8 cellular contexts compared by ENCODE assay signal in genomic region chr20:17531537-17532025, GRCh38. TPM values are rescaled to one million over a fixed set of nuclear protein-coding genes. Genes with fewer than 3 reads are reported as not detected.
DNase-seq lines count a peak whose midpoint lies in the region; ATAC-seq and TF ChIP-seq lines count a peak whose summit lies in the region.

No MANE protein-coding gene starts in this region.

- in situ Hi-C loops in astrocyte of the cerebellum (cut with HindIII; ENCODE audit: low sequenced_read_pairs): no loop called here

- H3K4me1 ChIP-seq in right atrium auricular region (peaks cover 0 to 9% of the 10 kb centered on the region in 2 donors), lung (ENCODE audit: control insufficient read depth in 2 of 2, insufficient read depth in 2 of 2, low read length in 2 of 2) (peaks cover 0 to 7% of the 10 kb centered on the region in 2 donors), vagina (peaks cover 20% of the 10 kb centered on the region)

- no peak for DNase-seq in right atrium auricular region (ENCODE audit: low spot score)
- no peak for DNase-seq in cardiac septum (ENCODE audit: low spot score)
- DNase-seq in astrocyte of the cerebellum (ENCODE audit: low read depth): no peak
- DNase-seq in lung (ENCODE audit: low spot score): no peak
- DNase-seq in vagina (ENCODE audit: extremely low spot score in 2 of 2): no peak
- no peak for DNase-seq in mucosa of gallbladder (ENCODE audit: low spot score)

- no peaks in the 10 kb centered on the region for H3K27me3 ChIP-seq in right atrium auricular region
- no peaks in the 10 kb centered on the region for H3K27me3 ChIP-seq in lung (ENCODE audit: control insufficient read depth, insufficient read depth)
- no peaks in the 10 kb centered on the region for H3K27me3 ChIP-seq in vagina

- 34 to 37% methylated on average over 10 of the region's 10 CpGs for WGBS in lung, 2 donors

- H3K4me3 ChIP-seq in right atrium auricular region (peak overlapping the region; percentile 42 to 57), astrocyte of the cerebellum (ENCODE audit: low read depth, low read length) (peak overlapping the region; percentile 40), lung (peak overlapping the region; percentile 65), vagina (peak overlapping the region; percentile 46 to 49)

- intact Hi-C loops in cardiac septum (cut with DNase I) (loop anchor here (10.0 kb wide), 2 partner anchors 403 to 463 kb away; no protein-coding TSS in a partner anchor), vagina (cut with DNase I) (loop anchor here (10.0 kb wide), 2 partner anchors 153 to 363 kb away; partner anchors contain the start of gene RRBP1)

- no peaks in the 10 kb centered on the region for H3K9me3 ChIP-seq in right atrium auricular region
- H3K9me3 ChIP-seq in lung (ENCODE audit: control insufficient read depth in 2 of 2, insufficient read depth in 1 of 2, low read length in 1 of 2): no peaks in the 10 kb centered on the region
- H3K9me3 ChIP-seq in vagina: no peaks in the 10 kb centered on the region

- ATAC-seq in lung (ENCODE audit: insufficient read depth, low FRiP score) (no peak), HG03039 (IDR thresholded peaks at IDR 0.05; ENCODE audit: unreplicated experiment) (no peak), GM21529 (IDR thresholded peaks at IDR 0.05; ENCODE audit: unreplicated experiment) (no peak)

- TF ChIP-seq POLR2A in vagina (IDR thresholded peaks at IDR 0.05): no peak

- TF ChIP-seq CTCF in right atrium auricular region (IDR thresholded peaks at IDR 0.05): no peak
- no peak for TF ChIP-seq CTCF in astrocyte of the cerebellum (IDR thresholded peaks at IDR 0.05; ENCODE audit: low read depth, low read length, missing control alignments)
- TF ChIP-seq CTCF in lung (IDR thresholded peaks at IDR 0.05; ENCODE audit: control extremely low read depth, extremely low read depth): no peak
- no peak for TF ChIP-seq CTCF in vagina (IDR thresholded peaks at IDR 0.05)

- H3K36me3 ChIP-seq in right atrium auricular region (no peaks in the 10 kb centered on the region), lung (ENCODE audit: control insufficient read depth in 2 of 2, insufficient read depth in 2 of 2, low read length in 2 of 2) (no peaks in the 10 kb centered on the region), vagina (no peaks in the 10 kb centered on the region)

- H3K27ac ChIP-seq in right atrium auricular region (peak overlapping the region in 1 of 2 donors; percentile 35), lung (ENCODE audit: low read depth in 1 of 2, low read length in 1 of 2) (peak overlapping the region in 1 of 2 donors; percentile 58), vagina (peak overlapping the region; percentile 56)

RNA-seq across cellular contexts. Expression of gene BFSP1, which starts 0.4 kb away (rescaled TPM):
- 1 to 10 TPM in 1 of 2 donors, under 1 TPM in 1; 0.51 to 1.3 TPM for total RNA-seq in right atrium auricular region
- 0.83 TPM for total RNA-seq in cardiac septum
- total RNA-seq in lung: 1 to 10 TPM; 1.7 to 2.8 TPM
- polyA plus RNA-seq in lung: 1 to 10 TPM in 1 of 2 donors, under 1 TPM in 1; 0.65 to 1.9 TPM
- 0.49 TPM for total RNA-seq in vagina
- total RNA-seq in mucosa of gallbladder: 1.2 TPM

RNA-seq across cellular contexts. Expression of gene DSTN, which starts 38.3 kb away (rescaled TPM):
- total RNA-seq in right atrium auricular region (100 to 1,000 TPM; 585 to 760 TPM), cardiac septum (569 TPM), lung (100 to 1,000 TPM; 348 to 412 TPM), vagina (326 TPM), mucosa of gallbladder (738 TPM)
- polyA plus RNA-seq in lung: 100 to 1,000 TPM; 313 to 532 TPM
